Comparison of ENCODE assay signal across 8 cellular contexts in genomic region chr9:122904466-122904822, GRCh38. TPM values are rescaled to one million over a fixed set of nuclear protein-coding genes. Genes with fewer than 3 reads are reported as not detected.
DNase-seq lines count a peak whose midpoint lies in the region; TF ChIP-seq lines count a peak whose summit lies in the region.

No MANE protein-coding gene starts in this region.

- H3K18ac ChIP-seq in H9 (ENCODE audit: insufficient read length, low read depth, low read length) = peak overlapping the region; percentile 83

- H3K4me1 ChIP-seq in H9 (ENCODE audit: insufficient read depth, low read length) (no peaks in the 10 kb centered on the region), Karpas-422 (ENCODE audit: low read length) (peaks cover 45% of the 10 kb centered on the region), fibroblast of lung (ENCODE audit: control insufficient read depth, extremely low read depth, insufficient read depth, low read length) (no peaks in the 10 kb centered on the region)

- H2AK5ac ChIP-seq in H9 (ENCODE audit: insufficient read length, low read length) = no peak overlapping the region

- no peaks in the 10 kb centered on the region for H3K23me2 ChIP-seq in H9 (ENCODE audit: insufficient read length, low read depth, low read length, poor library complexity, severe bottlenecking)

- no peak overlapping the region for H3T11ph ChIP-seq in H9 (ENCODE audit: low read length)

- H3K4me3 ChIP-seq in Karpas-422 (ENCODE audit: low read length) = peak overlapping the region; percentile 96
- H3K4me3 ChIP-seq in fibroblast of lung (replicated peaks in 1 of 4; ENCODE audit: control extremely low read depth in 1 of 4, insufficient read depth in 1 of 4, low read depth in 3 of 4, low read length in 4 of 4) = peak overlapping the region; percentile 71 to 95 (median 74)

- peaks cover 3% of the 10 kb centered on the region for H3K79me1 ChIP-seq in H9 (ENCODE audit: insufficient read depth, low read depth, low read length, poor library complexity, severe bottlenecking)

- H3K9ac ChIP-seq in H9 (ENCODE audit: extremely low read depth, insufficient read length, low read length) = peak overlapping the region; percentile 92
- peak overlapping the region; percentile 93 for H3K9ac ChIP-seq in Karpas-422 (ENCODE audit: low read length)
- peak overlapping the region; percentile 96 for H3K9ac ChIP-seq in fibroblast of lung (ENCODE audit: insufficient read depth, low read length)

- H3K56ac ChIP-seq in H9 (ENCODE audit: insufficient read length, low read depth, low read length) = no peak overlapping the region

- no peak overlapping the region for H3K23ac ChIP-seq in H9 (ENCODE audit: insufficient read length, low read depth, low read length)

- H3K4me3 Mint-ChIP-seq in H9 (peak overlapping the region; percentile 90 to 93), nephron (peak overlapping the region; percentile 93 to 98 (median 94))

- no peak overlapping the region for H2AFZ ChIP-seq in H9 (ENCODE audit: low read length)
- no peak overlapping the region for H2AFZ ChIP-seq in Karpas-422 (ENCODE audit: low read length)
- H2AFZ ChIP-seq in fibroblast of lung (ENCODE audit: low read length) = no peak overlapping the region

- H3K4me1 Mint-ChIP-seq in H9 (peaks cover 10 to 11% of the 10 kb centered on the region in 2 experiments), nephron (peaks cover 33% of the 10 kb centered on the region)

- no peak overlapping the region for H4K5ac ChIP-seq in H9 (ENCODE audit: insufficient read length, low read depth, low read length)

- no peak overlapping the region; the same call in 1 of the 2 replicates for H3K4ac ChIP-seq in H9 (ENCODE audit: low read depth, low read length)

- H3K27ac ChIP-seq in H9 (ENCODE audit: insufficient read length, low read depth, low read length) = no peak overlapping the region
- peak overlapping the region; percentile 98 for H3K27ac ChIP-seq in Karpas-422 (ENCODE audit: low read length)
- H3K27ac ChIP-seq in fibroblast of lung (ENCODE audit: insufficient read depth, low read length) = peak overlapping the region; percentile 91

- DNase-seq in NCI-H526 (lab: John Stamatoyannopoulos, UW) (peak; percentile 42 to 45), NCI-H526 treated with DMSO at 0.1 percent for 48 hours (lab: John Stamatoyannopoulos, UW) (no peak), H9 (peak; percentile 59), Karpas-422 (peak; percentile 71), fibroblast of lung (ENCODE audit: low read depth in 2 of 2) (peak; percentile 30 to 40), NCI-H187 treated with DMSO at 0.1 percent for 48 hours (lab: John Stamatoyannopoulos, UW) (no peak)
- peak; percentile 24 for DNase-seq in activated CD8-positive, alpha-beta memory T cell treated with anti-CD3 and anti-CD28 coated beads, Interleukin-2, amount 50 U/mL, for 4 hours

- H3K36me3 Mint-ChIP-seq in H9 (ENCODE audit: insufficient read depth in 1 of 3, low read depth in 3 of 3) = 0 out of 7 replicates have a peak, but pooled peaks cover 0 to 2% (median 0%) of the 10 kb centered on the region in 3 experiments
- H3K36me3 Mint-ChIP-seq in nephron (ENCODE audit: low read depth) = peaks cover 2% of the 10 kb centered on the region

- H2BK120ac ChIP-seq in H9 (ENCODE audit: low read depth, low read length, poor library complexity, severe bottlenecking) = peak overlapping the region; percentile 39

- no peak overlapping the region for H4K91ac ChIP-seq in H9 (ENCODE audit: insufficient read length, low read depth, low read length)

- H3K9me3 ChIP-seq in H9 (ENCODE audit: control insufficient read depth, low read depth, low read length) = no peaks in the 10 kb centered on the region
- H3K9me3 ChIP-seq in Karpas-422 (ENCODE audit: low read length) = no peaks in the 10 kb centered on the region
- H3K9me3 ChIP-seq in fibroblast of lung (ENCODE audit: control insufficient read depth, insufficient read depth, low read depth, low read length) = no peaks in the 10 kb centered on the region

- peak overlapping the region; percentile 88 for H3K4me2 ChIP-seq in H9 (ENCODE audit: insufficient read depth, insufficient read length, low read length)
- H3K4me2 ChIP-seq in Karpas-422 (ENCODE audit: low read depth, low read length, poor library complexity, severe bottlenecking) = peak overlapping the region; percentile 100
- peak overlapping the region; percentile 98 for H3K4me2 ChIP-seq in fibroblast of lung (ENCODE audit: extremely low read depth, insufficient read depth, low read length)

- H2BK15ac ChIP-seq in H9 (ENCODE audit: low read depth, low read length) = no peak overlapping the region; the same call in 1 of the 2 replicates

- no peak overlapping the region for H2BK5ac ChIP-seq in H9 (ENCODE audit: insufficient read length, low read length)

- no peak overlapping the region for H4K8ac ChIP-seq in H9 (replicated peaks; ENCODE audit: insufficient read length, low read depth, low read length)

- TF ChIP-seq CTCF in H9 (conservative IDR thresholded peaks at IDR 0.05) (no peak), fibroblast of lung (conservative IDR thresholded peaks at IDR 0.05 in 1 of 2, IDR thresholded peaks at IDR 0.05 in 1 of 2; ENCODE audit: low read depth in 1 of 2, low read length in 2 of 2) (no peak), nephron (IDR thresholded peaks at IDR 0.05; ENCODE audit: unreplicated experiment in 3 of 3) (no peak)

- no peaks in the 10 kb centered on the region for H3K9me2 ChIP-seq in Karpas-422 (replicated peaks; ENCODE audit: insufficient read depth, low read length)

- H3K79me2 ChIP-seq in H9 (ENCODE audit: insufficient read depth, low read length) (peaks cover 15% of the 10 kb centered on the region; the same call in 1 of the 2 replicates), Karpas-422 (ENCODE audit: low read length) (peaks cover 67% of the 10 kb centered on the region), fibroblast of lung (ENCODE audit: control insufficient read depth, insufficient read depth, low read length) (peaks cover 55% of the 10 kb centered on the region)

- H2BK20ac ChIP-seq in H9 (ENCODE audit: low read depth, low read length, poor library complexity, severe bottlenecking) = no peak overlapping the region

- H4K20me1 ChIP-seq in H9 (ENCODE audit: control insufficient read depth, insufficient read depth, insufficient read length) = no peaks in the 10 kb centered on the region
- no peaks in the 10 kb centered on the region for H4K20me1 ChIP-seq in Karpas-422 (ENCODE audit: insufficient read depth, low read depth, low read length)
- H4K20me1 ChIP-seq in fibroblast of lung (ENCODE audit: control insufficient read depth, extremely low read depth, insufficient read depth, low read length) = no peaks in the 10 kb centered on the region

- H3K27me3 Mint-ChIP-seq in H9 (ENCODE audit: low read depth) (no peaks in the 10 kb centered on the region), nephron (ENCODE audit: low read depth) (no peaks in the 10 kb centered on the region)

- peaks cover 9% of the 10 kb centered on the region for H3K36me3 ChIP-seq in Karpas-422 (ENCODE audit: insufficient read depth, low read length)
- no peaks in the 10 kb centered on the region for H3K36me3 ChIP-seq in fibroblast of lung (ENCODE audit: control insufficient read depth, insufficient read depth, low read length)

- no CpG with 5 or more reads among the region's 8 CpGs for WGBS in H9 (ENCODE audit: extremely low coverage, insufficient read length, low lambda C conversion rate)

- no peak overlapping the region for H2BK12ac ChIP-seq in H9 (ENCODE audit: insufficient read length, low read depth, low read length)

- peak overlapping the region; percentile 92 for H3K14ac ChIP-seq in H9 (ENCODE audit: insufficient read depth, low read length)

- peak overlapping the region; percentile 91 to 95 (median 94) for H3K27ac Mint-ChIP-seq in H9
- H3K27ac Mint-ChIP-seq in nephron = peak overlapping the region; percentile 95 to 99 (median 99)

- H3K27me3 ChIP-seq in H9 (ENCODE audit: insufficient read depth, low read length) = no peaks in the 10 kb centered on the region
- H3K27me3 ChIP-seq in Karpas-422 (ENCODE audit: low read length) = no peaks in the 10 kb centered on the region
- no peaks in the 10 kb centered on the region for H3K27me3 ChIP-seq in fibroblast of lung (ENCODE audit: control insufficient read depth, insufficient read depth, low read length)

- no peaks in the 10 kb centered on the region for H3K9me3 Mint-ChIP-seq in H9
- no peaks in the 10 kb centered on the region for H3K9me3 Mint-ChIP-seq in nephron

RNA-seq across cellular contexts. Expression of gene RC3H2, which starts 0.7 kb away (rescaled TPM):
- total RNA-seq in H9 (2021) (49.0 and 49.8 TPM in 2 replicates), fibroblast of lung (34.9 and 35.7 TPM in 2 replicates)
- 58.5 and 93.8 TPM in 2 replicates for total RNA-seq in Karpas-422 (2014; rRNA removed; shearing (Covaris generic); ENCODE audit: low replicate concordance)
- polyA plus RNA-seq in fibroblast of lung = 29.4 and 43.1 TPM in 2 replicates
- polyA plus RNA-seq in fibroblast of lung (2012) = 15.9 and 24.9 TPM in 2 replicates
- polyA minus RNA-seq in fibroblast of lung (ENCODE audit: low replicate concordance) = 18.0 and 19.0 TPM in 2 replicates

RNA-seq across cellular contexts. Expression of gene ZBTB6, which starts 8.7 kb away (rescaled TPM):
- total RNA-seq in H9 (2021) = 10.2 and 10.6 TPM in 2 replicates
- total RNA-seq in Karpas-422 (2014; rRNA removed; shearing (Covaris generic); ENCODE audit: low replicate concordance) = 10.8 and 26.5 TPM in 2 replicates
- 14.1 and 16.3 TPM in 2 replicates for total RNA-seq in fibroblast of lung
- 6.1 and 8.5 TPM in 2 replicates for polyA plus RNA-seq in fibroblast of lung
- 4.5 and 6.3 TPM in 2 replicates for polyA plus RNA-seq in fibroblast of lung (2012)
- 0.47 and 0.96 TPM in 2 replicates for polyA minus RNA-seq in fibroblast of lung (ENCODE audit: low replicate concordance)

RNA-seq across cellular contexts. Expression of gene ZBTB26, which starts 26.9 kb away (rescaled TPM):
- 5.8 and 6.1 TPM in 2 replicates for total RNA-seq in H9 (2021)
- total RNA-seq in Karpas-422 (2014; rRNA removed; shearing (Covaris generic); ENCODE audit: low replicate concordance) = 7.6 and 21.8 TPM in 2 replicates
- total RNA-seq in fibroblast of lung = 5.1 and 5.6 TPM in 2 replicates
- polyA plus RNA-seq in fibroblast of lung = 3.8 and 7.9 TPM in 2 replicates
- polyA plus RNA-seq in fibroblast of lung (2012) = 1.8 and 3.7 TPM in 2 replicates
- polyA minus RNA-seq in fibroblast of lung (ENCODE audit: low replicate concordance) = 0.48 and 3.0 TPM in 2 replicates

RNA-seq across cellular contexts. Expression of gene RABGAP1, which starts 36.4 kb away (rescaled TPM):
- total RNA-seq in H9 (2021) (31.6 and 33.5 TPM in 2 replicates), fibroblast of lung (40.8 and 47.6 TPM in 2 replicates)
- 46.0 and 85.1 TPM in 2 replicates for total RNA-seq in Karpas-422 (2014; rRNA removed; shearing (Covaris generic); ENCODE audit: low replicate concordance)
- polyA plus RNA-seq in fibroblast of lung = 36.2 and 58.6 TPM in 2 replicates
- polyA plus RNA-seq in fibroblast of lung (2012) = 22.8 and 37.7 TPM in 2 replicates
- 32.1 and 52.6 TPM in 2 replicates for polyA minus RNA-seq in fibroblast of lung (ENCODE audit: low replicate concordance)

Comparison
In these comparisons a context has a peak if more than half of its experiments do, and no peak if none do; other contexts are left out.
1. DNase-seq: peak in NCI-H526 (2 of 2), H9 (single experiment), Karpas-422 (single experiment), activated CD8-positive, alpha-beta memory T cell treated with anti-CD3 and anti-CD28 coated beads, Interleukin-2, amount 50 U/mL, for 4 hours (single experiment) and fibroblast of lung (2 of 2); none in NCI-H526 treated with DMSO at 0.1 percent for 48 hours (single experiment) and NCI-H187 treated with DMSO at 0.1 percent for 48 hours (single experiment).
2. Peak in every context shown above with its lines, with median percentiles within 50 percentile points of each other: H3K4me2 ChIP-seq and H3K9ac ChIP-seq.